Comparison of ENCODE assay signal across 13 cellular contexts in genomic region chr3:43024183-43024865, GRCh38. TPM values are rescaled to one million over a fixed set of nuclear protein-coding genes. Genes with fewer than 3 reads are reported as not detected.
A peak's percentile ranks its signal among the peaks of the same experiment; 100 is the strongest.
DNase-seq lines count a peak whose midpoint lies in the region; ATAC-seq and TF ChIP-seq lines count a peak whose summit lies in the region.
"Had no signal": no experiment of that assay in that cellular context is flagged by ENCODE, and none has a peak within 500 bp of the region (broad histone marks: within the 10 kb centered on the region; RNA-seq: fewer than 3 reads in every experiment).

No MANE protein-coding gene starts in this region.

- no peaks in the 10 kb centered on the region for H3K27me3 Mint-ChIP-seq in T-cell
- H3K27me3 Mint-ChIP-seq: progenitor cell of endocrine pancreas had no signal

- H3K4me1 Mint-ChIP-seq in T-cell: peaks cover 70 to 80% (median 72%) of the 10 kb centered on the region in 3 donors

- no peaks in the 10 kb centered on the region for H3K36me3 Mint-ChIP-seq in T-cell
- peaks cover 0 to 19% of the 10 kb centered on the region in 2 donors for H3K36me3 Mint-ChIP-seq in activated naive CD4-positive, alpha-beta T cell treated with anti-CD3 and anti-CD28 coated beads, Interleukin-2, amount 50 U/mL, for 72 hours

- peaks cover 0 to 3% (median 0%) of the 10 kb centered on the region in 3 donors for H3K9me3 Mint-ChIP-seq in T-cell
- H3K9me3 Mint-ChIP-seq in activated naive CD4-positive, alpha-beta T cell treated with anti-CD3 and anti-CD28 coated beads, Interleukin-2, amount 50 U/mL, for 72 hours: peaks cover 0 to 16% of the 10 kb centered on the region in 2 donors

- H3K36me3 ChIP-seq in KOPT-K1 (ENCODE audit: insufficient read depth, low read length): no peaks in the 10 kb centered on the region
- H3K36me3 ChIP-seq: heart left ventricle, lower lobe of right lung had no signal

- H3K9me3 ChIP-seq in KOPT-K1 (ENCODE audit: insufficient read depth, low read length, poor library complexity, severe bottlenecking): peaks cover 26% of the 10 kb centered on the region
- H3K9me3 ChIP-seq: heart left ventricle, lower lobe of right lung had no signal

- DNase-seq in T-cell (peak; percentile 32 to 83 (median 64)), NCI-H524 (lab: John Stamatoyannopoulos, UW) (no peak)
- peak in 1 of 2 donors; percentile 12 for DNase-seq in activated naive CD4-positive, alpha-beta T cell treated with anti-CD3 and anti-CD28 coated beads, Interleukin-2, amount 50 U/mL, for 72 hours (ENCODE audit: low spot score in 2 of 2)
- peak; percentile 2 to 15 for DNase-seq in stimulated activated CD4-positive, alpha-beta T cell treated with anti-CD3 and anti-CD28 coated beads, Interleukin-4, amount 100 ng/mL, for 48 hours (ENCODE audit: low read depth in 2 of 2)
- DNase-seq: activated CD8-positive, alpha-beta memory T cell treated with anti-CD3 and anti-CD28 coated beads, Interleukin-2, amount 50 U/mL, for 4 hours; heart left ventricle; lower lobe of right lung; NCI-H2081 had no signal

- peak overlapping the region; percentile 96 for H3K27ac ChIP-seq in KOPT-K1 (ENCODE audit: low read depth, low read length, poor library complexity, severe bottlenecking)
- H3K27ac ChIP-seq: lower lobe of right lung had no signal

- ATAC-seq in T-cell (replicated peaks in 1 of 4) (peak; percentile 91 to 97 (median 92)), HG03159 (IDR thresholded peaks at IDR 0.05; ENCODE audit: unreplicated experiment) (no peak), HG03378 (IDR thresholded peaks at IDR 0.05; ENCODE audit: unreplicated experiment) (no peak), SK-N-SH treated with all-trans-retinoic acid at 6 μM for 48 hours (no peak)
- ATAC-seq in activated naive CD4-positive, alpha-beta T cell treated with anti-CD3 and anti-CD28 coated beads, Interleukin-2, amount 50 U/mL, for 72 hours: peak; percentile 85 to 95
- ATAC-seq: heart left ventricle had no signal

- POLR2A ChIA-PET in T-cell (lab: Charles Lee): interaction anchor here in 1 of 2 donors (0.6 kb wide), 1 partner anchor 321 kb away, joined by 3 read pairs; no protein-coding TSS in a partner anchor

- H3K27ac Mint-ChIP-seq in T-cell: peak overlapping the region; percentile 93 to 98
- peak overlapping the region in 1 of 2 donors; percentile 71 for H3K27ac Mint-ChIP-seq in activated naive CD4-positive, alpha-beta T cell treated with anti-CD3 and anti-CD28 coated beads, Interleukin-2, amount 50 U/mL, for 72 hours
- H3K27ac Mint-ChIP-seq: progenitor cell of endocrine pancreas had no signal

- CTCF ChIA-PET in T-cell (lab: Charles Lee): interaction anchor here in 1 of 2 donors (0.7 to 1.0 kb wide), 4 partner anchors 13 to 62 kb away, joined by 3 to 5 read pairs (median 4); no protein-coding TSS in a partner anchor

- peak overlapping the region; percentile 64 to 81 (median 71) for H3K4me3 Mint-ChIP-seq in T-cell

TF ChIP-seq in SK-N-SH treated with all-trans-retinoic acid at 6 μM for 48 hours, 23 proteins besides CTCF, POLR2A, EP300 and RAD21:
- no peak for TF ChIP-seq CREB5 (CRISPR knock-in tag; IDR thresholded peaks at IDR 0.05; ENCODE audit: low read depth)
- TF ChIP-seq ARNTL (CRISPR knock-in tag; IDR thresholded peaks at IDR 0.05; ENCODE audit: borderline replicate concordance, low read depth): no peak
- TF ChIP-seq ZC3H10 (CRISPR knock-in tag; IDR thresholded peaks at IDR 0.05): no peak
- no peak for TF ChIP-seq TSHZ2 (CRISPR knock-in tag; IDR thresholded peaks at IDR 0.05)
- TF ChIP-seq ZNF8 (CRISPR knock-in tag; IDR thresholded peaks at IDR 0.05): no peak
- no peak for TF ChIP-seq ZFP30 (CRISPR knock-in tag; IDR thresholded peaks at IDR 0.05)
- no peak for TF ChIP-seq ESRRG (CRISPR knock-in tag; IDR thresholded peaks at IDR 0.05)
- TF ChIP-seq POU6F1 (CRISPR knock-in tag; IDR thresholded peaks at IDR 0.05; ENCODE audit: borderline replicate concordance, low read depth): no peak
- no peak for TF ChIP-seq TOX (CRISPR knock-in tag; IDR thresholded peaks at IDR 0.05; ENCODE audit: borderline replicate concordance)
- TF ChIP-seq GLIS3 (CRISPR knock-in tag; IDR thresholded peaks at IDR 0.05): no peak
- no peak for TF ChIP-seq ZNF565 (CRISPR knock-in tag; conservative IDR thresholded peaks at IDR 0.05; ENCODE audit: low read depth)
- no peak for TF ChIP-seq ISL1 (CRISPR knock-in tag; IDR thresholded peaks at IDR 0.05)

RNA-seq across cellular contexts. Expression of gene GASK1A, which starts 45.2 kb away (rescaled TPM):
- under 1 TPM in 4 of 5 donors, not detected in 1; 0.10 to 0.49 (median 0.17) TPM for total RNA-seq in T-cell
- total RNA-seq in activated naive CD4-positive, alpha-beta T cell treated with anti-CD3 and anti-CD28 coated beads, Interleukin-2, amount 50 U/mL, for 72 hours: not detected

Comparison
In these comparisons a context has a peak if more than half of its experiments do, and no peak if none do; other contexts are left out.
1. ATAC-seq: peak in T-cell (4 of 4) and activated naive CD4-positive, alpha-beta T cell treated with anti-CD3 and anti-CD28 coated beads, Interleukin-2, amount 50 U/mL, for 72 hours (2 of 2); none in HG03159 (single experiment), HG03378 (single experiment) and SK-N-SH treated with all-trans-retinoic acid at 6 μM for 48 hours (single experiment).
2. DNase-seq: peak in T-cell (34 of 34) and stimulated activated CD4-positive, alpha-beta T cell treated with anti-CD3 and anti-CD28 coated beads, Interleukin-4, amount 100 ng/mL, for 48 hours (2 of 2); none in NCI-H524 (0 of 2).